6 cellular contexts compared by ENCODE assay signal in genomic region chr19:43595605-43595998, GRCh38. TPM values are rescaled to one million over a fixed set of nuclear protein-coding genes. Genes with fewer than 3 reads are reported as not detected.
DNase-seq lines count a peak whose midpoint lies in the region; ATAC-seq and TF ChIP-seq lines count a peak whose summit lies in the region.

No MANE protein-coding gene starts in this region.

- ATAC-seq in GM19351 (IDR thresholded peaks at IDR 0.05; ENCODE audit: unreplicated experiment) (peak; percentile 12), Panc1 (peak; percentile 29), Right ventricle myocardium superior (ENCODE audit: poor library complexity) (peak; percentile 9)

- in situ Hi-C loops in Panc1 (cut with HindIII; ENCODE audit: low pct_unique_long_range_greater_than_20kb, low sequenced_read_pairs), result no loop called here

- BruUV-seq in Panc1 (replicated peaks; lab: Mats Ljungman, UMichigan), result TSS peak; percentile 91

- H3K36me3 ChIP-seq in Panc1 (ENCODE audit: control insufficient read depth, insufficient read depth, low read length) (peaks cover 6% of the 10 kb centered on the region; the same call in 1 of the 2 replicates), suprapubic skin (peaks cover 37% of the 10 kb centered on the region)

- WGBS in suprapubic skin, result 0% methylated on average over 17 of the region's 18 CpGs

- H3K27ac ChIP-seq in Panc1 (ENCODE audit: low read length), result peak overlapping the region; percentile 88
- peak overlapping the region; percentile 96 for H3K27ac ChIP-seq in suprapubic skin

- CTCF ChIA-PET in Panc1 (lab: Charles Lee), result interaction anchor here (1.0 kb wide), 1 partner anchor 40 kb away, joined by 3 read pairs; no protein-coding TSS in a partner anchor

- intact Hi-C loops in Panc1 (cut with micrococcal nuclease; ENCODE audit: unreplicated experiment), result no loop called here
- intact Hi-C loops in Right ventricle myocardium superior (cut with DNase I), result no loop called here

- POLR2A ChIA-PET in Panc1 (lab: Charles Lee), result no interaction called here

- peaks cover 7% of the 10 kb centered on the region; the same call in 1 of the 2 replicates for H3K4me1 ChIP-seq in Panc1 (ENCODE audit: control insufficient read depth, insufficient read depth, low read length)
- H3K4me1 ChIP-seq in suprapubic skin, result peaks cover 40% of the 10 kb centered on the region

- TF ChIP-seq CTCF in Panc1 (IDR thresholded peaks at IDR 0.05) (no peak), suprapubic skin (IDR thresholded peaks at IDR 0.05) (no peak)

- TF ChIP-seq EP300 in suprapubic skin (IDR thresholded peaks at IDR 0.05), result no peak

- H3K4me3 ChIP-seq in Panc1 (ENCODE audit: low read depth in 2 of 2, low read length in 2 of 2) (peak overlapping the region; percentile 82 to 90), suprapubic skin (peak overlapping the region; percentile 60)

- no peaks in the 10 kb centered on the region for H3K27me3 ChIP-seq in Panc1 (ENCODE audit: control insufficient read depth, insufficient read depth, low read length)
- H3K27me3 ChIP-seq in suprapubic skin, result no peaks in the 10 kb centered on the region

- peak in 1 of 2 donors; percentile 61 for TF ChIP-seq POLR2A in suprapubic skin (IDR thresholded peaks at IDR 0.05)

- DNase-seq in Panc1 (ENCODE audit: low read depth, low spot score) (no peak), Right ventricle myocardium superior (no peak), suprapubic skin (ENCODE audit: low spot score in 2 of 2) (no peak), hippocampal formation (lab: John Stamatoyannopoulos, UW) (no peak), AG08395 (ENCODE audit: low spot score) (no peak)

- H3K9me3 ChIP-seq in Panc1 (ENCODE audit: control insufficient read depth, insufficient read depth, low read depth, low read length), result no peaks in the 10 kb centered on the region
- no peaks in the 10 kb centered on the region for H3K9me3 ChIP-seq in suprapubic skin

RNA-seq across cellular contexts. Expression of gene IRGQ, which starts 0.3 kb away (rescaled TPM):
- total RNA-seq in Panc1 (2021; ENCODE audit: unreplicated experiment) (20.4 TPM), Right ventricle myocardium superior (16.7 TPM), suprapubic skin (10 to 100 TPM; 17.2 to 24.7 (median 19.9) TPM)
- polyA plus RNA-seq in Panc1 (2012; ENCODE audit: insufficient read length), result 4.8 TPM

RNA-seq across cellular contexts. Expression of gene ZNF576, which starts 0.8 kb away (rescaled TPM):
- total RNA-seq in Panc1 (2021; ENCODE audit: unreplicated experiment) (14.1 TPM), Right ventricle myocardium superior (12.3 TPM), suprapubic skin (10 to 100 TPM in 3 of 4 donors, 1 to 10 TPM in 1; 9.2 to 20.8 (median 13.7) TPM)
- 16.5 TPM for polyA plus RNA-seq in Panc1 (2012; ENCODE audit: insufficient read length)

RNA-seq across cellular contexts. Expression of gene SRRM5, which starts 16.3 kb away (rescaled TPM):
- 0.10 TPM for total RNA-seq in Panc1 (2021; ENCODE audit: unreplicated experiment)
- polyA plus RNA-seq in Panc1 (2012; ENCODE audit: insufficient read length), result 0.22 TPM
- 0.13 TPM for total RNA-seq in Right ventricle myocardium superior
- total RNA-seq in suprapubic skin, result 1 to 10 TPM in 1 of 4 donors, not detected in 3; 1.4 TPM

RNA-seq across cellular contexts. Expression of gene PINLYP, which starts 20.0 kb away (rescaled TPM):
- 0.21 TPM for total RNA-seq in Panc1 (2021; ENCODE audit: unreplicated experiment)
- polyA plus RNA-seq in Panc1 (2012; ENCODE audit: insufficient read length), result 0.64 TPM
- total RNA-seq in Right ventricle myocardium superior, result 0.46 TPM
- total RNA-seq in suprapubic skin, result 10 to 100 TPM in 3 of 4 donors, 1 to 10 TPM in 1; 4.7 to 22.1 (median 10.9) TPM

RNA-seq across cellular contexts. Expression of gene XRCC1, which starts 20.3 kb away (rescaled TPM):
- total RNA-seq in Panc1 (2021; ENCODE audit: unreplicated experiment) (20.1 TPM), Right ventricle myocardium superior (12.4 TPM), suprapubic skin (10 to 100 TPM; 18.3 to 35.4 (median 25.2) TPM)
- 27.4 TPM for polyA plus RNA-seq in Panc1 (2012; ENCODE audit: insufficient read length)
